In genomic region chr3:64957639-64958038, GRCh38 we compare ENCODE assay signal across 19 cellular contexts.
A peak's percentile ranks its signal among the peaks of the same experiment; 100 is the strongest.
DNase-seq lines count a peak whose midpoint lies in the region; ATAC-seq, FAIRE-seq and TF ChIP-seq lines count a peak whose summit lies in the region.
"Had no signal": no experiment of that assay in that cellular context is flagged by ENCODE, and none has a peak within 500 bp of the region (broad histone marks: within the 10 kb centered on the region; RNA-seq: fewer than 3 reads in every experiment).

No MANE protein-coding gene starts in this region.

- no peak overlapping the region for H3K4me3 ChIP-seq in left ventricle myocardium inferior
- no peak overlapping the region for H3K4me3 ChIP-seq in right atrium auricular region
- no peak overlapping the region for H3K4me3 ChIP-seq in GM12878
- H3K4me3 ChIP-seq in subcutaneous abdominal adipose tissue (ENCODE audit: low read depth in 1 of 5, low read length in 5 of 5): peak overlapping the region in 2 of 5 donors; percentile 5 to 7
- H3K4me3 ChIP-seq: A549; BLaER1 treated with 17β-estradiol and CSF1 and Interleukin-3, amounts not matched to agents 10 nM and 100 nM; HAP-1 had no signal

- H2AFZ ChIP-seq in GM12878 (ENCODE audit: control insufficient read depth, low read depth, low read length): no peak overlapping the region

- H3K4me3 Mint-ChIP-seq in nephron: no peak overlapping the region
- no peak overlapping the region for H3K4me3 Mint-ChIP-seq in activated CD4-positive, alpha-beta T cell treated with anti-CD3 and anti-CD28 coated beads, Interleukin-2, amount 10 ng/mL, durations not matched to agents 7 days and 5 days
- H3K4me3 Mint-ChIP-seq: CD8-positive, alpha-beta T cell had no signal

- CTCF ChIA-PET in GM12878 (lab: Yijun Ruan, JAX): no interaction called here
- CTCF ChIA-PET in activated CD4-positive, alpha-beta T cell treated with anti-CD3 and anti-CD28 coated beads, Interleukin-2, amount 10 ng/mL, durations not matched to agents 7 days and 5 days (lab: Charles Lee): no interaction called here

- RAD21 ChIA-PET in GM12878 (lab: Charles Lee; ENCODE audit: unreplicated experiment): no interaction called here

- ATAC-seq in GM12878: no peak
- ATAC-seq: A549; CD8-positive, alpha-beta T cell had no signal

- peaks cover 3% of the 10 kb centered on the region for H3K9me3 Mint-ChIP-seq in nephron
- peaks cover 6% of the 10 kb centered on the region for H3K9me3 Mint-ChIP-seq in activated CD4-positive, alpha-beta T cell treated with anti-CD3 and anti-CD28 coated beads, Interleukin-2, amount 10 ng/mL, durations not matched to agents 7 days and 5 days

- H3K9ac ChIP-seq in GM12878 (ENCODE audit: control insufficient read depth, insufficient read depth, low read length): no peak overlapping the region
- no peak overlapping the region for H3K9ac ChIP-seq in subcutaneous abdominal adipose tissue (ENCODE audit: low read length in 5 of 5)
- H3K9ac ChIP-seq: BLaER1 treated with 17β-estradiol and CSF1 and Interleukin-3, amounts not matched to agents 10 nM and 100 nM had no signal

- TF ChIP-seq RAD21 in GM12878 (IDR thresholded peaks at IDR 0.05; ENCODE audit: insufficient read depth, low read depth, low read length): no peak

- no peak for TF ChIP-seq EP300 in GM12878 (IDR thresholded peaks at IDR 0.05; ENCODE audit: borderline replicate concordance in 1 of 2, control insufficient read depth in 1 of 2, low read depth in 2 of 2, low read length in 2 of 2)

- H3K9me3 ChIP-seq in left ventricle myocardium inferior (replicated peaks) (no peaks in the 10 kb centered on the region), right atrium auricular region (no peaks in the 10 kb centered on the region), GM12878 (replicated peaks; ENCODE audit: control insufficient read depth, insufficient read depth, low read length) (no peaks in the 10 kb centered on the region), subcutaneous abdominal adipose tissue (ENCODE audit: control insufficient read depth in 5 of 5, low read length in 5 of 5) (no peaks in the 10 kb centered on the region)
- H3K9me3 ChIP-seq: A549; BLaER1 treated with 17β-estradiol and CSF1 and Interleukin-3, amounts not matched to agents 10 nM and 100 nM; HAP-1 had no signal

- TF ChIP-seq CTCF in left ventricle myocardium inferior (IDR thresholded peaks at IDR 0.05; ENCODE audit: borderline replicate concordance) (no peak), right atrium auricular region (IDR thresholded peaks at IDR 0.05) (no peak), GM12878 (IDR thresholded peaks at IDR 0.05 in 2 of 3, conservative IDR thresholded peaks at IDR 0.05 in 1 of 3; ENCODE audit: control insufficient read depth in 2 of 3, extremely low read depth in 1 of 3, insufficient read depth in 1 of 3, low read depth in 3 of 3, low read length in 3 of 3) (no peak), nephron (IDR thresholded peaks at IDR 0.05; ENCODE audit: unreplicated experiment in 3 of 3) (no peak)

- no peak overlapping the region for H3K4me2 ChIP-seq in GM12878 (ENCODE audit: control insufficient read depth, insufficient read depth)
- H3K4me2 ChIP-seq: A549; BLaER1 treated with 17β-estradiol and CSF1 and Interleukin-3, amounts not matched to agents 10 nM and 100 nM had no signal

- no peaks in the 10 kb centered on the region for H4K20me1 ChIP-seq in GM12878 (ENCODE audit: control insufficient read depth, insufficient read depth)
- H4K20me1 ChIP-seq: BLaER1 treated with 17β-estradiol and CSF1 and Interleukin-3, amounts not matched to agents 10 nM and 100 nM had no signal

- no TSS peak for BruUV-seq in GM12878 (replicated peaks; lab: Mats Ljungman, UMichigan)

- TF ChIP-seq POLR2A in GM12878 (IDR thresholded peaks at IDR 0.05; ENCODE audit: low read depth, low read length): no peak

- POLR2A ChIA-PET in GM12878 (lab: Charles Lee): no interaction called here
- POLR2A ChIA-PET in activated CD4-positive, alpha-beta T cell treated with anti-CD3 and anti-CD28 coated beads, Interleukin-2, amount 10 ng/mL, durations not matched to agents 7 days and 5 days (lab: Charles Lee): no interaction called here

- whole genome bisulfite sequencing in GM12878 (ENCODE audit: insufficient coverage, insufficient replicate concordance, low lambda C conversion rate, missing lambda C conversion rate): 5% methylated on average over 1 of the region's 1 CpG

- SMC1A ChIA-PET in GM12878 (lab: Charles Lee; ENCODE audit: uncharacterized antibody, unreplicated experiment): no interaction called here

- peaks cover 48% of the 10 kb centered on the region for H3K4me1 Mint-ChIP-seq in nephron
- H3K4me1 Mint-ChIP-seq in activated CD4-positive, alpha-beta T cell treated with anti-CD3 and anti-CD28 coated beads, Interleukin-2, amount 10 ng/mL, durations not matched to agents 7 days and 5 days: no peaks in the 10 kb centered on the region

- peaks cover 29% of the 10 kb centered on the region for H3K4me1 ChIP-seq in left ventricle myocardium inferior
- H3K4me1 ChIP-seq in right atrium auricular region: peaks cover 0 to 25% of the 10 kb centered on the region in 2 donors
- no peaks in the 10 kb centered on the region for H3K4me1 ChIP-seq in GM12878 (ENCODE audit: control insufficient read depth, insufficient read depth, low read length)
- H3K4me1 ChIP-seq in subcutaneous abdominal adipose tissue (ENCODE audit: control insufficient read depth in 5 of 5, insufficient read depth in 5 of 5, low read length in 5 of 5): peaks cover 0 to 23% (median 21%) of the 10 kb centered on the region in 5 donors
- H3K4me1 ChIP-seq: A549, HAP-1 had no signal

- no peaks in the 10 kb centered on the region for H3K27me3 Mint-ChIP-seq in nephron (ENCODE audit: low read depth)
- no peaks in the 10 kb centered on the region for H3K27me3 Mint-ChIP-seq in activated CD4-positive, alpha-beta T cell treated with anti-CD3 and anti-CD28 coated beads, Interleukin-2, amount 10 ng/mL, durations not matched to agents 7 days and 5 days

- H3K79me2 ChIP-seq in GM12878 (ENCODE audit: control insufficient read depth, insufficient read depth, low read length): no peaks in the 10 kb centered on the region

- in situ Hi-C loops in GM12878 (cut with MboI): no loop called here

- H3K27ac ChIP-seq in left ventricle myocardium inferior (replicated peaks): peak overlapping the region; percentile 55
- H3K27ac ChIP-seq in right atrium auricular region: peak overlapping the region in 1 of 2 donors; percentile 40
- H3K27ac ChIP-seq in GM12878 (ENCODE audit: control insufficient read depth, insufficient read depth): no peak overlapping the region
- peak overlapping the region; percentile 7 for H3K27ac ChIP-seq in subcutaneous abdominal adipose tissue (ENCODE audit: low read depth, low read length)
- H3K27ac ChIP-seq: A549; BLaER1 treated with 17β-estradiol and CSF1 and Interleukin-3, amounts not matched to agents 10 nM and 100 nM had no signal

- H3K36me3 ChIP-seq in left ventricle myocardium inferior (no peaks in the 10 kb centered on the region), right atrium auricular region (no peaks in the 10 kb centered on the region), GM12878 (ENCODE audit: control insufficient read depth in 2 of 2, insufficient read depth in 2 of 2, low read length in 1 of 2) (no peaks in the 10 kb centered on the region), subcutaneous abdominal adipose tissue (ENCODE audit: control insufficient read depth in 5 of 5, insufficient read depth in 5 of 5, low read length in 5 of 5) (no peaks in the 10 kb centered on the region)
- H3K36me3 ChIP-seq: BLaER1 treated with 17β-estradiol and CSF1 and Interleukin-3, amounts not matched to agents 10 nM and 100 nM; HAP-1 had no signal

- DNase-seq in left ventricle myocardium inferior (no peak), right atrium auricular region (ENCODE audit: low spot score) (no peak), GM12878 (ENCODE audit: low read depth, low spot score) (no peak), posterior vena cava (ENCODE audit: low spot score) (no peak), NCI-H2227 (lab: John Stamatoyannopoulos, UW; ENCODE audit: unreplicated experiment) (no peak)
- no peak for DNase-seq in activated CD4-positive, alpha-beta T cell treated with anti-CD3 and anti-CD28 coated beads, Interleukin-2, amount 10 ng/mL, durations not matched to agents 7 days and 5 days
- DNase-seq: Calu3; CD8-positive, alpha-beta T cell; GF-D8; Kasumi-1; MM.1S; NCI-H1092 treated with DMSO at 0.1 percent for 48 hours; NCI-H146; NCI-H2029 treated with DMSO at 0.1 percent for 48 hours had no signal

- no peak for FAIRE-seq in GM12878 (lab: Jason Lieb, UNC)
- FAIRE-seq: A549 had no signal

- H3K36me3 Mint-ChIP-seq in nephron (ENCODE audit: low read depth): no peaks in the 10 kb centered on the region
- no peaks in the 10 kb centered on the region for H3K36me3 Mint-ChIP-seq in activated CD4-positive, alpha-beta T cell treated with anti-CD3 and anti-CD28 coated beads, Interleukin-2, amount 10 ng/mL, durations not matched to agents 7 days and 5 days (ENCODE audit: low read depth)
- H3K36me3 Mint-ChIP-seq: CD8-positive, alpha-beta T cell had no signal

- H3K27ac Mint-ChIP-seq in nephron: peak overlapping the region; percentile 37 to 64 (median 52)
- H3K27ac Mint-ChIP-seq in activated CD4-positive, alpha-beta T cell treated with anti-CD3 and anti-CD28 coated beads, Interleukin-2, amount 10 ng/mL, durations not matched to agents 7 days and 5 days: no peak overlapping the region
- H3K27ac Mint-ChIP-seq: CD8-positive, alpha-beta T cell had no signal

- H3K27me3 ChIP-seq in left ventricle myocardium inferior (ENCODE audit: low read depth): no peaks in the 10 kb centered on the region
- H3K27me3 ChIP-seq in right atrium auricular region: no peaks in the 10 kb centered on the region
- no peaks in the 10 kb centered on the region for H3K27me3 ChIP-seq in GM12878 (replicated peaks in 1 of 2; ENCODE audit: control insufficient read depth in 2 of 2, insufficient read depth in 2 of 2, low read length in 1 of 2)
- no peaks in the 10 kb centered on the region for H3K27me3 ChIP-seq in subcutaneous abdominal adipose tissue (ENCODE audit: control insufficient read depth in 5 of 5, insufficient read depth in 4 of 5, low read length in 5 of 5)

- intact Hi-C loops in left ventricle myocardium inferior (cut with micrococcal nuclease) (no loop called here), GM12878 (cut with micrococcal nuclease; ENCODE audit: unreplicated experiment) (no loop called here), posterior vena cava (cut with DNase I) (no loop called here)

TF ChIP-seq in GM12878, 131 proteins besides CTCF, POLR2A, EP300 and RAD21:
- no peak for TF ChIP-seq HDAC2 (IDR thresholded peaks at IDR 0.05)
- TF ChIP-seq ATF7 (IDR thresholded peaks at IDR 0.05; ENCODE audit: low read depth): 0 out of 2 replicates have a peak, but pooled peaks have one; percentile 15
